Comparison of ENCODE assay signal across 8 cellular contexts in genomic region chr19:34998777-34999497, GRCh38. TPM values are rescaled to one million over a fixed set of nuclear protein-coding genes. Genes with fewer than 3 reads are reported as not detected.
DNase-seq lines count a peak whose midpoint lies in the region; ATAC-seq and TF ChIP-seq lines count a peak whose summit lies in the region.

No MANE protein-coding gene starts in this region.

- no peaks in the 10 kb centered on the region for H3K27me3 Mint-ChIP-seq in mesothelial cell of epicardium (ENCODE audit: low read depth)

- H3K4me3 Mint-ChIP-seq in mesothelial cell of epicardium: peak overlapping the region; percentile 83

- intact Hi-C loops in Right ventricle myocardium inferior (cut with DNase I) (no loop called here), cardiac septum (cut with DNase I) (no loop called here)

- peak; percentile 33 for DNase-seq in Right ventricle myocardium inferior (ENCODE audit: missing footprints)
- DNase-seq in cardiac septum (ENCODE audit: low spot score): no peak
- no peak for DNase-seq in choroid plexus epithelial cell (ENCODE audit: low read depth)
- no peak for DNase-seq in mesothelial cell of epicardium (ENCODE audit: low spot score in 2 of 2, unreplicated experiment in 2 of 2)
- no peak for DNase-seq in GOT3 (lab: John Stamatoyannopoulos, UW)
- no peak for DNase-seq in GM20000 (ENCODE audit: low spot score)
- no peak for DNase-seq in NCI-H1092 treated with DMSO at 0.1 percent for 48 hours (lab: John Stamatoyannopoulos, UW)
- no peak for DNase-seq in mucosa of gallbladder (ENCODE audit: low spot score)

- peak overlapping the region; percentile 96 for H3K27ac Mint-ChIP-seq in mesothelial cell of epicardium

- no peak for TF ChIP-seq CTCF in choroid plexus epithelial cell (conservative IDR thresholded peaks at IDR 0.05; ENCODE audit: low read depth, low read length)
- no peak for TF ChIP-seq CTCF in mesothelial cell of epicardium (IDR thresholded peaks at IDR 0.05; ENCODE audit: unreplicated experiment)
- no peak for TF ChIP-seq CTCF in GM20000 (IDR thresholded peaks at IDR 0.05; ENCODE audit: extremely low read depth, missing control alignments)

- ATAC-seq in Right ventricle myocardium inferior: peak; percentile 18

- H3K36me3 Mint-ChIP-seq in mesothelial cell of epicardium: no peaks in the 10 kb centered on the region

- H3K9me3 Mint-ChIP-seq in mesothelial cell of epicardium: no peaks in the 10 kb centered on the region

- peak overlapping the region; percentile 77 for H3K4me3 ChIP-seq in choroid plexus epithelial cell (ENCODE audit: low read depth, low read length)

- H3K4me1 Mint-ChIP-seq in mesothelial cell of epicardium: peaks cover 44% of the 10 kb centered on the region

RNA-seq across cellular contexts. Expression of gene GRAMD1A, which starts 1.2 kb away (rescaled TPM):
- total RNA-seq in Right ventricle myocardium inferior: 25.8 TPM
- 38.3 TPM for total RNA-seq in cardiac septum
- 123 to 130 TPM (median 129 TPM) in 3 replicates for total RNA-seq in mesothelial cell of epicardium
- 31.7 TPM for total RNA-seq in mucosa of gallbladder

RNA-seq across cellular contexts. Expression of gene SCN1B, which starts 31.3 kb away (rescaled TPM):
- 44.3 TPM for total RNA-seq in Right ventricle myocardium inferior
- 58.7 TPM for total RNA-seq in cardiac septum
- total RNA-seq in mesothelial cell of epicardium: 2.2 to 2.8 TPM (median 2.7 TPM) in 3 replicates
- total RNA-seq in mucosa of gallbladder: 4.8 TPM

RNA-seq across cellular contexts. Expression of gene ZNF792, which starts 34.9 kb away (rescaled TPM):
- total RNA-seq in Right ventricle myocardium inferior: 3.0 TPM
- total RNA-seq in cardiac septum: 4.0 TPM
- total RNA-seq in mesothelial cell of epicardium: 9.2 to 9.6 TPM (median 9.3 TPM) in 3 replicates
- total RNA-seq in mucosa of gallbladder: 8.9 TPM

RNA-seq across cellular contexts. Expression of gene HPN, which starts 42.6 kb away (rescaled TPM):
- 5.5 TPM for total RNA-seq in Right ventricle myocardium inferior
- total RNA-seq in cardiac septum: 4.9 TPM
- 20.3 to 22.9 TPM (median 21.3 TPM) in 3 replicates for total RNA-seq in mesothelial cell of epicardium
- total RNA-seq in mucosa of gallbladder: 21.4 TPM
